Comparison of ENCODE assay signal across 18 cellular contexts in the genomic region with DNA sequence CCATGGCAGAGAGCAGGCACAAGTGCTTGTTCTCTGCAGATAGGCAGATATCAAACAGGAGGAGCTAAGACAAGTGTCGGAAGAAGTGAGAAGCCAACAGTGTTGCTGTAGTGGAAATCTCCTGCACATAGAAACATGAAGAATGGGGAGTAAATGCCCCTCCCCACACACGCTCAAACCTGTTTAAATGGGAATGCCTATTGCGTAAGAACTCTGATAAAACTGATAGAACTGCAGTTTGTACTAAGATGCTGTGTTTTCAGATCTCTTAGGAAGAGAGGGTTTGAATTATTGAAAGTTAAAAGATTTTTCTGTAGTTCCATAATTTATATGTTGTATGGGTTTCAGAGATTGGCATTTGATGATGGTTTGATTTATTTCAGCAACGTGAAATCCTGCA. TPM values are rescaled to one million over a fixed set of nuclear protein-coding genes. Genes with fewer than 3 reads are reported as not detected.
DNase-seq lines count a peak whose midpoint lies in the region; ATAC-seq and TF ChIP-seq lines count a peak whose summit lies in the region.
"Had no signal": no experiment of that assay in that cellular context is flagged by ENCODE, and none has a peak within 500 bp of the region (broad histone marks: within the 10 kb centered on the region; RNA-seq: fewer than 3 reads in every experiment).

No MANE protein-coding gene starts in this region.

- BruUV-seq in mammary epithelial cell (replicated peaks; lab: Mats Ljungman, UMichigan), result no TSS peak

- no peak overlapping the region for H4K5ac ChIP-seq in H9 (ENCODE audit: insufficient read length, low read depth, low read length)

- H2AFZ ChIP-seq in GM23338 (no peak overlapping the region), H9 (ENCODE audit: low read length) (no peak overlapping the region), mammary epithelial cell (ENCODE audit: low read depth, low read length) (no peak overlapping the region)

- no peak overlapping the region for H3T11ph ChIP-seq in H9 (ENCODE audit: low read length)

- no peaks in the 10 kb centered on the region for H3K9me3 Mint-ChIP-seq in GM23338
- H3K9me3 Mint-ChIP-seq in H9, result no peaks in the 10 kb centered on the region
- no peaks in the 10 kb centered on the region for H3K9me3 Mint-ChIP-seq in mesothelial cell of epicardium
- H3K9me3 Mint-ChIP-seq: CD8-positive, alpha-beta T cell; HFFc6 had no signal

- H2BK12ac ChIP-seq in H9 (ENCODE audit: insufficient read length, low read depth, low read length), result no peak overlapping the region

- H3K56ac ChIP-seq in H9 (ENCODE audit: insufficient read length, low read depth, low read length), result no peak overlapping the region

- no peak overlapping the region for H3K4me3 ChIP-seq in GM23338
- no peak overlapping the region for H3K4me3 ChIP-seq in mammary epithelial cell (replicated peaks in 1 of 3; ENCODE audit: insufficient read depth in 1 of 3, low read depth in 2 of 3, low read length in 3 of 3)
- H3K4me3 ChIP-seq: A549 had no signal

- H3K9me2 ChIP-seq in GM23338 (ENCODE audit: insufficient read depth), result no peaks in the 10 kb centered on the region

- no peak overlapping the region for H4K8ac ChIP-seq in H9 (replicated peaks; ENCODE audit: insufficient read length, low read depth, low read length)

- H3K36me3 Mint-ChIP-seq in GM23338 (ENCODE audit: low read depth) (peaks cover 70% of the 10 kb centered on the region), H9 (ENCODE audit: insufficient read depth in 1 of 3, low read depth in 3 of 3) (peaks cover 38 to 84% (median 69%) of the 10 kb centered on the region in 3 experiments; a peak in 6 of 7 replicates), mesothelial cell of epicardium (peaks cover 36% of the 10 kb centered on the region)

- H3K4ac ChIP-seq in H9 (ENCODE audit: low read depth, low read length), result no peak overlapping the region

- H3K27me3 ChIP-seq in GM23338 (ENCODE audit: insufficient read depth) (no peaks in the 10 kb centered on the region), H9 (ENCODE audit: insufficient read depth, low read length) (no peaks in the 10 kb centered on the region), mammary epithelial cell (ENCODE audit: insufficient read depth, low read length) (no peaks in the 10 kb centered on the region)

- CTCF ChIA-PET in mammary epithelial cell (lab: Charles Lee; ENCODE audit: low non-redundant PET), result no interaction called here

- no peaks in the 10 kb centered on the region for H3K27me3 Mint-ChIP-seq in GM23338 (ENCODE audit: insufficient read depth, low read depth, poor library complexity)
- no peaks in the 10 kb centered on the region for H3K27me3 Mint-ChIP-seq in H9 (ENCODE audit: low read depth)
- no peaks in the 10 kb centered on the region for H3K27me3 Mint-ChIP-seq in mesothelial cell of epicardium (ENCODE audit: low read depth)

- no peak overlapping the region for H3K4me3 Mint-ChIP-seq in GM23338
- H3K4me3 Mint-ChIP-seq in H9, result no peak overlapping the region
- H3K4me3 Mint-ChIP-seq in mesothelial cell of epicardium, result no peak overlapping the region
- H3K4me3 Mint-ChIP-seq: CD14-positive monocyte; CD8-positive, alpha-beta T cell; HFFc6 had no signal

- no peak for DNase-seq in GM23338 (ENCODE audit: low spot score)
- no peak for DNase-seq in H9
- DNase-seq in mammary epithelial cell, result peak; percentile 19
- no peak for DNase-seq in mesothelial cell of epicardium (ENCODE audit: low spot score in 2 of 2, unreplicated experiment in 2 of 2)
- no peak for DNase-seq in cerebellum (ENCODE audit: low spot score)
- DNase-seq in activated naive CD4-positive, alpha-beta T cell (lab: John Stamatoyannopoulos, UW), result no peak
- DNase-seq: CD8-positive, alpha-beta T cell; COR-L47; DMS153; DMS79 treated with DMSO at 0.1 percent for 48 hours; EL; GOT3; HCEC 1CT; HFFc6 had no signal

- no peak overlapping the region for H2AK5ac ChIP-seq in H9 (ENCODE audit: insufficient read length, low read length)

- no peaks in the 10 kb centered on the region for H3F3A ChIP-seq in GM23338 (replicated peaks; ENCODE audit: low read depth)

- H3K27ac ChIP-seq in GM23338 (ENCODE audit: low read depth) (no peak overlapping the region), H9 (ENCODE audit: insufficient read length, low read depth, low read length) (no peak overlapping the region), mammary epithelial cell (ENCODE audit: insufficient read depth, low read depth, low read length) (no peak overlapping the region)
- H3K27ac ChIP-seq: A549, HL-60 had no signal

- H3K79me1 ChIP-seq in H9 (ENCODE audit: insufficient read depth, low read depth, low read length, poor library complexity, severe bottlenecking), result no peaks in the 10 kb centered on the region

- dilution Hi-C loops in mammary epithelial cell (cut with HindIII; ENCODE audit: low sequenced_read_pairs), result no loop called here

- H2BK15ac ChIP-seq in H9 (ENCODE audit: low read depth, low read length), result no peak overlapping the region

- H3K4me2 ChIP-seq in GM23338 (no peak overlapping the region), H9 (ENCODE audit: insufficient read depth, insufficient read length, low read length) (no peak overlapping the region), mammary epithelial cell (ENCODE audit: insufficient read depth, low read depth, low read length) (no peak overlapping the region)
- H3K4me2 ChIP-seq: A549 had no signal

- no peak overlapping the region for H3K18ac ChIP-seq in H9 (ENCODE audit: insufficient read length, low read depth, low read length)

- H3K79me2 ChIP-seq in GM23338 (replicated peaks; ENCODE audit: insufficient read depth), result no peaks in the 10 kb centered on the region
- no peaks in the 10 kb centered on the region; the same call in 1 of the 2 replicates for H3K79me2 ChIP-seq in H9 (ENCODE audit: insufficient read depth, low read length)
- H3K79me2 ChIP-seq in mammary epithelial cell (ENCODE audit: insufficient read depth, low read length), result peaks cover 3% of the 10 kb centered on the region

- H3K27ac Mint-ChIP-seq in GM23338 (peak overlapping the region; percentile 73; the same call in 1 of the 2 replicates), H9 (peak overlapping the region in 2 of 3 experiments; percentile 0 to 55; a peak in 2 of 7 replicates), mesothelial cell of epicardium (peak overlapping the region; percentile 52)
- H3K27ac Mint-ChIP-seq: CD14-positive monocyte; CD8-positive, alpha-beta T cell; HFFc6 had no signal

- H3K9me3 ChIP-seq in H9 (ENCODE audit: control insufficient read depth, low read depth, low read length) (no peaks in the 10 kb centered on the region), mammary epithelial cell (replicated peaks; ENCODE audit: insufficient read depth, low read length) (no peaks in the 10 kb centered on the region)
- H3K9me3 ChIP-seq: A549 had no signal

- TF ChIP-seq CTCF in GM23338 (conservative IDR thresholded peaks at IDR 0.05; ENCODE audit: low read depth in 2 of 2) (no peak), H9 (conservative IDR thresholded peaks at IDR 0.05) (no peak), mammary epithelial cell (conservative IDR thresholded peaks at IDR 0.05 in 1 of 2, IDR thresholded peaks at IDR 0.05 in 1 of 2; ENCODE audit: extremely low read depth in 1 of 2, insufficient read depth in 1 of 2, low read depth in 1 of 2, low read length in 2 of 2) (no peak), mesothelial cell of epicardium (IDR thresholded peaks at IDR 0.05; ENCODE audit: unreplicated experiment) (no peak)

- ATAC-seq in GM23338, result no peak
- no peak for ATAC-seq in GM18861 (IDR thresholded peaks at IDR 0.05; ENCODE audit: unreplicated experiment)
- ATAC-seq: A549; CD8-positive, alpha-beta T cell had no signal

- intact Hi-C loops in mammary epithelial cell (cut with micrococcal nuclease), result no loop called here

- H3K23ac ChIP-seq in H9 (ENCODE audit: insufficient read length, low read depth, low read length), result no peak overlapping the region

- H4K20me1 ChIP-seq in GM23338 (replicated peaks; ENCODE audit: insufficient read depth), result no peaks in the 10 kb centered on the region; the same call in 1 of the 2 replicates
- H4K20me1 ChIP-seq in H9 (ENCODE audit: control insufficient read depth, insufficient read depth, insufficient read length), result no peaks in the 10 kb centered on the region
- no peaks in the 10 kb centered on the region for H4K20me1 ChIP-seq in mammary epithelial cell (ENCODE audit: insufficient read depth, low read length)

- H3K9ac ChIP-seq in H9 (ENCODE audit: extremely low read depth, insufficient read length, low read length), result no peak overlapping the region
- no peak overlapping the region for H3K9ac ChIP-seq in mammary epithelial cell (ENCODE audit: insufficient read depth, low read length)

- no peaks in the 10 kb centered on the region for H3K23me2 ChIP-seq in H9 (ENCODE audit: insufficient read length, low read depth, low read length, poor library complexity, severe bottlenecking)

- H2BK20ac ChIP-seq in H9 (ENCODE audit: low read depth, low read length, poor library complexity, severe bottlenecking), result no peak overlapping the region

- H3K4me1 Mint-ChIP-seq in GM23338 (peaks cover 14% of the 10 kb centered on the region), H9 (peaks cover 10 to 12% of the 10 kb centered on the region in 2 experiments), mesothelial cell of epicardium (peaks cover 6% of the 10 kb centered on the region)
- H3K4me1 Mint-ChIP-seq: CD14-positive monocyte had no signal

- no peak overlapping the region for H2BK5ac ChIP-seq in H9 (ENCODE audit: insufficient read length, low read length)

- in situ Hi-C loops in mammary epithelial cell (cut with MboI; ENCODE audit: low sequenced_read_pairs in 2 of 2), result loop anchor here in 1 of 2 donors (25.0 kb wide), 1 partner anchor 166 kb away; the partner anchor contains the start of gene FSIP1

- H4K91ac ChIP-seq in H9 (ENCODE audit: insufficient read length, low read depth, low read length), result no peak overlapping the region

- H3K4me1 ChIP-seq in GM23338 (ENCODE audit: insufficient read depth) (no peaks in the 10 kb centered on the region), H9 (ENCODE audit: insufficient read depth, low read length) (0 out of 2 replicates have a peak, but pooled peaks cover 2% of the 10 kb centered on the region), mammary epithelial cell (ENCODE audit: insufficient read depth, low read length) (peaks cover 6% of the 10 kb centered on the region)
- H3K4me1 ChIP-seq: A549 had no signal

- no CpG with 5 or more reads among the region's 4 CpGs for WGBS in H9 (ENCODE audit: extremely low coverage, insufficient read length, low lambda C conversion rate)
- WGBS in mammary epithelial cell (ENCODE audit: low coverage, missing lambda C conversion rate), result 94% methylated on average over 4 of the region's 4 CpGs

- H2BK120ac ChIP-seq in H9 (ENCODE audit: low read depth, low read length, poor library complexity, severe bottlenecking), result no peak overlapping the region

- H3K36me3 ChIP-seq in GM23338 (ENCODE audit: insufficient read depth) (peaks cover 68% of the 10 kb centered on the region), mammary epithelial cell (ENCODE audit: insufficient read depth, low read length) (peaks cover 42% of the 10 kb centered on the region)

- no peak overlapping the region for H3K14ac ChIP-seq in H9 (ENCODE audit: insufficient read depth, low read length)

RNA-seq across cellular contexts. Expression of gene EIF2AK4, which starts 19.6 kb away (rescaled TPM):
- total RNA-seq in GM23338 (2014; rRNA removed; shearing (Covaris generic)), result 149 and 164 TPM in 2 replicates
- polyA plus RNA-seq in GM23338 (2016; fragmentation: Nextera tagmentation; extraction: Ambion mirVana), result 456 and 490 TPM in 2 replicates
- total RNA-seq in H9 (2021), result 92.5 and 94.7 TPM in 2 replicates
- 10 to 100 TPM; 71.3 to 84.2 TPM for total RNA-seq in mammary epithelial cell
- polyA plus RNA-seq in mammary epithelial cell, result 83.6 TPM
- polyA minus RNA-seq in mammary epithelial cell, result 112 TPM
- 52.8 to 54.2 TPM (median 53.9 TPM) in 3 replicates for total RNA-seq in mesothelial cell of epicardium
- total RNA-seq in cerebellum, result 29.5 TPM

RNA-seq across cellular contexts. Expression of gene GPR176, which starts 33.5 kb away (rescaled TPM):
- 226 and 248 TPM in 2 replicates for total RNA-seq in GM23338 (2014; rRNA removed; shearing (Covaris generic))
- 60.0 and 62.9 TPM in 2 replicates for polyA plus RNA-seq in GM23338 (2016; fragmentation: Nextera tagmentation; extraction: Ambion mirVana)
- 132 TPM in 2 replicates for total RNA-seq in H9 (2021)
- 10 to 100 TPM in 1 of 2 donors, 1 to 10 TPM in 1; 4.3 to 20.7 TPM for total RNA-seq in mammary epithelial cell
- polyA plus RNA-seq in mammary epithelial cell, result 16.2 TPM
- polyA minus RNA-seq in mammary epithelial cell, result 47.5 TPM
- 3.1 to 3.8 TPM (median 3.3 TPM) in 3 replicates for total RNA-seq in mesothelial cell of epicardium
- 12.6 TPM for total RNA-seq in cerebellum
